1 cellular context compared by ENCODE assay signal in the genomic region with DNA sequence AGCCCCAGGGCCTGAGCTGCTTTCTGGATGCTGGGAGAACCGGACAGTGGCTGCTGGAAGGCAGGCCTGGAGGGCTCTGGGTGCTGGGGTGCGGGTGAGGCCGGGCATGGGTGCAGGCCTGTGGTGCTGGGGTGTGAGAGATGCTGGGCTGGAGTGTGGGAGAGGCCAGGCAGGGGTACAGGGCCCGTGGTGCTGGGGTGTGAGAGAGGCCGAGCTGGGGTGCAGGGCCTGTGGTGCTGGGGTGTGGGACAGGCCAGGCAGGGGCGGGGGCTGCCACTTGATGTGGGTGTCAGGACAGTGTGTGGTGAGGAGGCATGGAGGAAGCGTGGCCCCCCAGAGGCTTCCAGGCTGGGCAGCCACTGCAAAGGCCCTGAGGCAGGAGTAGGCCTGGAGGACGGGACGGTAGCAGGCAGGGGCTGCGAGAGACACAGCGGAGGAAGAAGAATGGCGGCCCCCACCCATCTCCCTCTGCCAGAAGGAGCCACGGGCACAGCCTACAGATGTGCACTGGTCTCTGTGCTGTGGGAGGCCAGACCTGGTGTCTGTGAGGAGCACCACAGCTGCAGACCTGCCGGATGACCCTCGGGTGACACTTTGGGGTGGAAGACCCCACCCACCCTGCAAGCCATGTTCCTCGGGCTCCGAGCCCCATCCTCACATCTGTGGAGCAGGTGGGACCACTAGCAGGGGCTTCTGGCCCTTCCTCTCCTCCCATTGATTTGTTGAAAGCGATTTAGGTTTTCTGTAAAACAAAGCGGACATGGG.
TF ChIP-seq lines count a peak whose summit lies in the region.

No MANE protein-coding gene starts in this region.

TF ChIP-seq in IMR-90, 13 proteins besides CTCF, POLR2A, EP300 and RAD21:
- TF ChIP-seq RFX5 (IDR thresholded peaks at IDR 0.05; ENCODE audit: low read depth, low read length), result no peak
- no peak for TF ChIP-seq MXI1 (IDR thresholded peaks at IDR 0.05; ENCODE audit: borderline replicate concordance, low read depth, low read length)
- TF ChIP-seq MAFK (IDR thresholded peaks at IDR 0.05; ENCODE audit: low read depth, low read length), result no peak
- no peak for TF ChIP-seq NFE2L2 (IDR thresholded peaks at IDR 0.05; ENCODE audit: low read depth, low read length)
- no peak for TF ChIP-seq MAZ (IDR thresholded peaks at IDR 0.05; ENCODE audit: borderline replicate concordance, low read depth, low read length)
- TF ChIP-seq, protein P1, sequence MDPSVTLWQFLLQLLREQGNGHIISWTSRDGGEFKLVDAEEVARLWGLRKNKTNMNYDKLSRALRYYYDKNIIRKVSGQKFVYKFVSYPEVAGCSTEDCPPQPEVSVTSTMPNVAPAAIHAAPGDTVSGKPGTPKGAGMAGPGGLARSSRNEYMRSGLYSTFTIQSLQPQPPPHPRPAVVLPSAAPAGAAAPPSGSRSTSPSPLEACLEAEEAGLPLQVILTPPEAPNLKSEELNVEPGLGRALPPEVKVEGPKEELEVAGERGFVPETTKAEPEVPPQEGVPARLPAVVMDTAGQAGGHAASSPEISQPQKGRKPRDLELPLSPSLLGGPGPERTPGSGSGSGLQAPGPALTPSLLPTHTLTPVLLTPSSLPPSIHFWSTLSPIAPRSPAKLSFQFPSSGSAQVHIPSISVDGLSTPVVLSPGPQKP (IDR thresholded peaks at IDR 0.05; ENCODE audit: borderline replicate concordance, low read depth, low read length), result no peak
- no peak for TF ChIP-seq CEBPB (IDR thresholded peaks at IDR 0.05; ENCODE audit: low read depth, low read length)
- no peak for TF ChIP-seq FOS (IDR thresholded peaks at IDR 0.05; ENCODE audit: low read depth, low read length)
- no peak for TF ChIP-seq SMC3 (IDR thresholded peaks at IDR 0.05; ENCODE audit: low read depth, low read length)
- TF ChIP-seq, protein P2, sequence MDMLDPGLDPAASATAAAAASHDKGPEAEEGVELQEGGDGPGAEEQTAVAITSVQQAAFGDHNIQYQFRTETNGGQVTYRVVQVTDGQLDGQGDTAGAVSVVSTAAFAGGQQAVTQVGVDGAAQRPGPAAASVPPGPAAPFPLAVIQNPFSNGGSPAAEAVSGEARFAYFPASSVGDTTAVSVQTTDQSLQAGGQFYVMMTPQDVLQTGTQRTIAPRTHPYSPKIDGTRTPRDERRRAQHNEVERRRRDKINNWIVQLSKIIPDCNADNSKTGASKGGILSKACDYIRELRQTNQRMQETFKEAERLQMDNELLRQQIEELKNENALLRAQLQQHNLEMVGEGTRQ (IDR thresholded peaks at IDR 0.05; ENCODE audit: low read depth, low read length), result no peak
- no peak for TF ChIP-seq RCOR1 (IDR thresholded peaks at IDR 0.05; ENCODE audit: insufficient replicate concordance, low read length)
- TF ChIP-seq CHD1 (IDR thresholded peaks at IDR 0.05; ENCODE audit: low read depth, low read length), result no peak
- no peak for TF ChIP-seq BHLHE40 (IDR thresholded peaks at IDR 0.05; ENCODE audit: low read depth, low read length)
TF ChIP-seq in IMR-90: peak in this region for 0.
